1 cellular context compared by ENCODE assay signal in the genomic region with DNA sequence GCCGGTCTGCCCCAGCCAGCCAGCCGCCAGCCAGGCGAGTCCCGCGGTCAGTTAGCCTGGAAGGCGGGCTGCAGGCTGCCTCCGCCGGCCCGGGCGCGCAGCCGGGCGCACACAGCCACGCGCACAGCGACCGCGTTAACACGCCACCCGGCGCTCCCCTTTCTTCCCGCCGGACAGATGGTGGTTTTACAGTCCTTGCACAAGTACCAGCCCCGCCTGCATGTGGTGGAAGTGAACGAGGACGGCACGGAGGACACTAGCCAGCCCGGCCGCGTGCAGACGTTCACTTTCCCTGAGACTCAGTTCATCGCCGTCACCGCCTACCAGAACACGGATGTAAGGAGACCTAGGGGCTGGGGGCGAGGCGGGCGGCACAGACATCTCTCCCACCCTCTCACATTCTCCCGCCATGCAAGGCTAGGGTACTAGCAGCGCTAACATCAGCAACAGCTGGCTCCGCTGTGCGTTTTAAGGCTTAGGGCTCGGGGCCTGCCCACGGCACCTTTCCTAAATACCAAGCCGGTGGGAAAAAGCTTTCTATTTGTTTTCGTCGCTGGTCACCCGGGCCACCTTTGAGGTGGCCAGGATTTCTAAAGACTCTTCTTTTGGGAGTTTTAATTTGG.
TF ChIP-seq lines count a peak whose summit lies in the region.

No MANE protein-coding gene starts in this region.

TF ChIP-seq in HepG2, 621 proteins besides CTCF, POLR2A, EP300 and RAD21 (continued from another document and continues in another):
- TF ChIP-seq, protein P1, sequence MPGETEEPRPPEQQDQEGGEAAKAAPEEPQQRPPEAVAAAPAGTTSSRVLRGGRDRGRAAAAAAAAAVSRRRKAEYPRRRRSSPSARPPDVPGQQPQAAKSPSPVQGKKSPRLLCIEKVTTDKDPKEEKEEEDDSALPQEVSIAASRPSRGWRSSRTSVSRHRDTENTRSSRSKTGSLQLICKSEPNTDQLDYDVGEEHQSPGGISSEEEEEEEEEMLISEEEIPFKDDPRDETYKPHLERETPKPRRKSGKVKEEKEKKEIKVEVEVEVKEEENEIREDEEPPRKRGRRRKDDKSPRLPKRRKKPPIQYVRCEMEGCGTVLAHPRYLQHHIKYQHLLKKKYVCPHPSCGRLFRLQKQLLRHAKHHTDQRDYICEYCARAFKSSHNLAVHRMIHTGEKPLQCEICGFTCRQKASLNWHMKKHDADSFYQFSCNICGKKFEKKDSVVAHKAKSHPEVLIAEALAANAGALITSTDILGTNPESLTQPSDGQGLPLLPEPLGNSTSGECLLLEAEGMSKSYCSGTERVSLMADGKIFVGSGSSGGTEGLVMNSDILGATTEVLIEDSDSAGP (CRISPR knock-in tag; IDR thresholded peaks at IDR 0.05; ENCODE audit: borderline replicate concordance), result peak; percentile 48; the same call in 1 of the 2 replicates
- TF ChIP-seq, protein P2, sequence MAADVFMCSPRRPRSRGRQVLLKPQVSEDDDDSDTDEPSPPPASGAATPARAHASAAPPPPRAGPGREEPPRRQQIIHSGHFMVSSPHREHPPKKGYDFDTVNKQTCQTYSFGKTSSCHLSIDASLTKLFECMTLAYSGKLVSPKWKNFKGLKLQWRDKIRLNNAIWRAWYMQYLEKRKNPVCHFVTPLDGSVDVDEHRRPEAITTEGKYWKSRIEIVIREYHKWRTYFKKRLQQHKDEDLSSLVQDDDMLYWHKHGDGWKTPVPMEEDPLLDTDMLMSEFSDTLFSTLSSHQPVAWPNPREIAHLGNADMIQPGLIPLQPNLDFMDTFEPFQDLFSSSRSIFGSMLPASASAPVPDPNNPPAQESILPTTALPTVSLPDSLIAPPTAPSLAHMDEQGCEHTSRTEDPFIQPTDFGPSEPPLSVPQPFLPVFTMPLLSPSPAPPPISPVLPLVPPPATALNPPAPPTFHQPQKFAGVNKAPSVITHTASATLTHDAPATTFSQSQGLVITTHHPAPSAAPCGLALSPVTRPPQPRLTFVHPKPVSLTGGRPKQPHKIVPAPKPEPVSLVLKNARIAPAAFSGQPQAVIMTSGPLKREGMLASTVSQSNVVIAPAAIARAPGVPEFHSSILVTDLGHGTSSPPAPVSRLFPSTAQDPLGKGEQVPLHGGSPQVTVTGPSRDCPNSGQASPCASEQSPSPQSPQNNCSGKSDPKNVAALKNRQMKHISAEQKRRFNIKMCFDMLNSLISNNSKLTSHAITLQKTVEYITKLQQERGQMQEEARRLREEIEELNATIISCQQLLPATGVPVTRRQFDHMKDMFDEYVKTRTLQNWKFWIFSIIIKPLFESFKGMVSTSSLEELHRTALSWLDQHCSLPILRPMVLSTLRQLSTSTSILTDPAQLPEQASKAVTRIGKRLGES (CRISPR knock-in tag; IDR thresholded peaks at IDR 0.05; ENCODE audit: borderline replicate concordance), result no peak
- TF ChIP-seq HOXA3 (CRISPR knock-in tag; IDR thresholded peaks at IDR 0.05), result no peak
- no peak for TF ChIP-seq ZNF282 (IDR thresholded peaks at IDR 0.05; ENCODE audit: partially characterized antibody)
- TF ChIP-seq ZNF776 (CRISPR knock-in tag; IDR thresholded peaks at IDR 0.05), result peak; percentile 63; the same call in 1 of the 2 replicates
- no peak for TF ChIP-seq POLR2AphosphoS5 (IDR thresholded peaks at IDR 0.05; ENCODE audit: low read depth, low read length)
- TF ChIP-seq, protein P3, sequence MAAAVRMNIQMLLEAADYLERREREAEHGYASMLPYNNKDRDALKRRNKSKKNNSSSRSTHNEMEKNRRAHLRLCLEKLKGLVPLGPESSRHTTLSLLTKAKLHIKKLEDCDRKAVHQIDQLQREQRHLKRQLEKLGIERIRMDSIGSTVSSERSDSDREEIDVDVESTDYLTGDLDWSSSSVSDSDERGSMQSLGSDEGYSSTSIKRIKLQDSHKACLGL (CRISPR knock-in tag; IDR thresholded peaks at IDR 0.05), result peak; percentile 71
- TF ChIP-seq POLR2G (IDR thresholded peaks at IDR 0.05; ENCODE audit: low read depth, low read length), result no peak
- TF ChIP-seq SP5 (CRISPR knock-in tag; IDR thresholded peaks at IDR 0.05; ENCODE audit: borderline replicate concordance, low read depth), result no peak
- TF ChIP-seq ZNF296 (CRISPR knock-in tag; conservative IDR thresholded peaks at IDR 0.05), result no peak
- TF ChIP-seq, protein P4, sequence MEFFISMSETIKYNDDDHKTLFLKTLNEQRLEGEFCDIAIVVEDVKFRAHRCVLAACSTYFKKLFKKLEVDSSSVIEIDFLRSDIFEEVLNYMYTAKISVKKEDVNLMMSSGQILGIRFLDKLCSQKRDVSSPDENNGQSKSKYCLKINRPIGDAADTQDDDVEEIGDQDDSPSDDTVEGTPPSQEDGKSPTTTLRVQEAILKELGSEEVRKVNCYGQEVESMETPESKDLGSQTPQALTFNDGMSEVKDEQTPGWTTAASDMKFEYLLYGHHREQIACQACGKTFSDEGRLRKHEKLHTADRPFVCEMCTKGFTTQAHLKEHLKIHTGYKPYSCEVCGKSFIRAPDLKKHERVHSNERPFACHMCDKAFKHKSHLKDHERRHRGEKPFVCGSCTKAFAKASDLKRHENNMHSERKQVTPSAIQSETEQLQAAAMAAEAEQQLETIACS (CRISPR knock-in tag; IDR thresholded peaks at IDR 0.05), result peak; percentile 38; the same call in 1 of the 2 replicates
- TF ChIP-seq KAT8 (CRISPR knock-in tag; IDR thresholded peaks at IDR 0.05), result no peak
- no peak for TF ChIP-seq AGO1 (IDR thresholded peaks at IDR 0.05; ENCODE audit: low read depth, low read length, poor library complexity, severe bottlenecking)
- no peak for TF ChIP-seq RBM22 (optimal IDR thresholded peaks at IDR 0.05; ENCODE audit: low read length)
- TF ChIP-seq, protein P5, sequence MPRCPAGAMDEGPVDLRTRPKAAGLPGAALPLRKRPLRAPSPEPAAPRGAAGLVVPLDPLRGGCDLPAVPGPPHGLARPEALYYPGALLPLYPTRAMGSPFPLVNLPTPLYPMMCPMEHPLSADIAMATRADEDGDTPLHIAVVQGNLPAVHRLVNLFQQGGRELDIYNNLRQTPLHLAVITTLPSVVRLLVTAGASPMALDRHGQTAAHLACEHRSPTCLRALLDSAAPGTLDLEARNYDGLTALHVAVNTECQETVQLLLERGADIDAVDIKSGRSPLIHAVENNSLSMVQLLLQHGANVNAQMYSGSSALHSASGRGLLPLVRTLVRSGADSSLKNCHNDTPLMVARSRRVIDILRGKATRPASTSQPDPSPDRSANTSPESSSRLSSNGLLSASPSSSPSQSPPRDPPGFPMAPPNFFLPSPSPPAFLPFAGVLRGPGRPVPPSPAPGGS (CRISPR knock-in tag; IDR thresholded peaks at IDR 0.05), result peak; percentile 81; the same call in 1 of the 2 replicates
- no peak for TF ChIP-seq FOXC1 (CRISPR knock-in tag; IDR thresholded peaks at IDR 0.05; ENCODE audit: borderline replicate concordance)
- 0 out of 2 replicates have a peak, but pooled peaks have one; percentile 29 for TF ChIP-seq SRY (CRISPR knock-in tag; IDR thresholded peaks at IDR 0.05)
- TF ChIP-seq, protein P6, sequence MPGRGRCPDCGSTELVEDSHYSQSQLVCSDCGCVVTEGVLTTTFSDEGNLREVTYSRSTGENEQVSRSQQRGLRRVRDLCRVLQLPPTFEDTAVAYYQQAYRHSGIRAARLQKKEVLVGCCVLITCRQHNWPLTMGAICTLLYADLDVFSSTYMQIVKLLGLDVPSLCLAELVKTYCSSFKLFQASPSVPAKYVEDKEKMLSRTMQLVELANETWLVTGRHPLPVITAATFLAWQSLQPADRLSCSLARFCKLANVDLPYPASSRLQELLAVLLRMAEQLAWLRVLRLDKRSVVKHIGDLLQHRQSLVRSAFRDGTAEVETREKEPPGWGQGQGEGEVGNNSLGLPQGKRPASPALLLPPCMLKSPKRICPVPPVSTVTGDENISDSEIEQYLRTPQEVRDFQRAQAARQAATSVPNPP (CRISPR knock-in tag; IDR thresholded peaks at IDR 0.05), result 0 out of 2 replicates have a peak, but pooled peaks have one; percentile 40
- TF ChIP-seq TAF1 (CRISPR knock-in tag; IDR thresholded peaks at IDR 0.05), result no peak
- TF ChIP-seq RCOR2 (CRISPR knock-in tag; IDR thresholded peaks at IDR 0.05), result no peak
- TF ChIP-seq ZNF589 (CRISPR knock-in tag; conservative IDR thresholded peaks at IDR 0.05), result no peak
- TF ChIP-seq EEA1 (CRISPR knock-in tag; IDR thresholded peaks at IDR 0.05; ENCODE audit: borderline replicate concordance), result 0 out of 2 replicates have a peak, but pooled peaks have one; percentile 45
- no peak for TF ChIP-seq ZBTB21 (CRISPR knock-in tag; IDR thresholded peaks at IDR 0.05)
- no peak for TF ChIP-seq KLF15 (CRISPR knock-in tag; IDR thresholded peaks at IDR 0.05; ENCODE audit: borderline replicate concordance)
- no peak for TF ChIP-seq FOXA1 (IDR thresholded peaks at IDR 0.05)
- TF ChIP-seq FOXA1 (CRISPR knock-in tag; IDR thresholded peaks at IDR 0.05), result no peak
- no peak for TF ChIP-seq ZNF674 (CRISPR knock-in tag; IDR thresholded peaks at IDR 0.05; ENCODE audit: low read depth)
- TF ChIP-seq, protein P7, sequence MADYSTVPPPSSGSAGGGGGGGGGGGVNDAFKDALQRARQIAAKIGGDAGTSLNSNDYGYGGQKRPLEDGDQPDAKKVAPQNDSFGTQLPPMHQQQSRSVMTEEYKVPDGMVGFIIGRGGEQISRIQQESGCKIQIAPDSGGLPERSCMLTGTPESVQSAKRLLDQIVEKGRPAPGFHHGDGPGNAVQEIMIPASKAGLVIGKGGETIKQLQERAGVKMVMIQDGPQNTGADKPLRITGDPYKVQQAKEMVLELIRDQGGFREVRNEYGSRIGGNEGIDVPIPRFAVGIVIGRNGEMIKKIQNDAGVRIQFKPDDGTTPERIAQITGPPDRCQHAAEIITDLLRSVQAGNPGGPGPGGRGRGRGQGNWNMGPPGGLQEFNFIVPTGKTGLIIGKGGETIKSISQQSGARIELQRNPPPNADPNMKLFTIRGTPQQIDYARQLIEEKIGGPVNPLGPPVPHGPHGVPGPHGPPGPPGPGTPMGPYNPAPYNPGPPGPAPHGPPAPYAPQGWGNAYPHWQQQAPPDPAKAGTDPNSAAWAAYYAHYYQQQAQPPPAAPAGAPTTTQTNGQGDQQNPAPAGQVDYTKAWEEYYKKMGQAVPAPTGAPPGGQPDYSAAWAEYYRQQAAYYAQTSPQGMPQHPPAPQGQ (CRISPR knock-in tag; IDR thresholded peaks at IDR 0.05; ENCODE audit: borderline replicate concordance), result no peak
- TF ChIP-seq ZFP36L2 (CRISPR knock-in tag; IDR thresholded peaks at IDR 0.05), result no peak
- TF ChIP-seq, protein P8, sequence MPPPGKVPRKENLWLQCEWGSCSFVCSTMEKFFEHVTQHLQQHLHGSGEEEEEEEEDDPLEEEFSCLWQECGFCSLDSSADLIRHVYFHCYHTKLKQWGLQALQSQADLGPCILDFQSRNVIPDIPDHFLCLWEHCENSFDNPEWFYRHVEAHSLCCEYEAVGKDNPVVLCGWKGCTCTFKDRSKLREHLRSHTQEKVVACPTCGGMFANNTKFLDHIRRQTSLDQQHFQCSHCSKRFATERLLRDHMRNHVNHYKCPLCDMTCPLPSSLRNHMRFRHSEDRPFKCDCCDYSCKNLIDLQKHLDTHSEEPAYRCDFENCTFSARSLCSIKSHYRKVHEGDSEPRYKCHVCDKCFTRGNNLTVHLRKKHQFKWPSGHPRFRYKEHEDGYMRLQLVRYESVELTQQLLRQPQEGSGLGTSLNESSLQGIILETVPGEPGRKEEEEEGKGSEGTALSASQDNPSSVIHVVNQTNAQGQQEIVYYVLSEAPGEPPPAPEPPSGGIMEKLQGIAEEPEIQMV (CRISPR knock-in tag; IDR thresholded peaks at IDR 0.05; ENCODE audit: low read depth), result no peak
- no peak for TF ChIP-seq FOXA3 (CRISPR knock-in tag; IDR thresholded peaks at IDR 0.05)
- TF ChIP-seq ZNF792 (CRISPR knock-in tag; IDR thresholded peaks at IDR 0.05), result no peak
- TF ChIP-seq MYNN (CRISPR knock-in tag; IDR thresholded peaks at IDR 0.05; ENCODE audit: low read depth), result no peak
- no peak for TF ChIP-seq JUNB (CRISPR knock-in tag; IDR thresholded peaks at IDR 0.05; ENCODE audit: borderline replicate concordance)
- no peak for TF ChIP-seq KLF16 (CRISPR knock-in tag; IDR thresholded peaks at IDR 0.05)
- TF ChIP-seq ZSCAN20 (CRISPR knock-in tag; IDR thresholded peaks at IDR 0.05; ENCODE audit: borderline replicate concordance), result no peak
- no peak for TF ChIP-seq CBFB (CRISPR knock-in tag; IDR thresholded peaks at IDR 0.05)
- TF ChIP-seq, protein P9, sequence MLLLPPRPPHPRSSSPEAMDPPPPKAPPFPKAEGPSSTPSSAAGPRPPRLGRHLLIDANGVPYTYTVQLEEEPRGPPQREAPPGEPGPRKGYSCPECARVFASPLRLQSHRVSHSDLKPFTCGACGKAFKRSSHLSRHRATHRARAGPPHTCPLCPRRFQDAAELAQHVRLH (CRISPR knock-in tag; IDR thresholded peaks at IDR 0.05; ENCODE audit: borderline replicate concordance, low read depth), result no peak
- TF ChIP-seq, protein P10, sequence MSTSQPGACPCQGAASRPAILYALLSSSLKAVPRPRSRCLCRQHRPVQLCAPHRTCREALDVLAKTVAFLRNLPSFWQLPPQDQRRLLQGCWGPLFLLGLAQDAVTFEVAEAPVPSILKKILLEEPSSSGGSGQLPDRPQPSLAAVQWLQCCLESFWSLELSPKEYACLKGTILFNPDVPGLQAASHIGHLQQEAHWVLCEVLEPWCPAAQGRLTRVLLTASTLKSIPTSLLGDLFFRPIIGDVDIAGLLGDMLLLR (CRISPR knock-in tag; IDR thresholded peaks at IDR 0.05), result peak; percentile 70; the same call in 1 of the 2 replicates
- TF ChIP-seq KLF12 (CRISPR knock-in tag; IDR thresholded peaks at IDR 0.05; ENCODE audit: borderline replicate concordance), result no peak
- 0 out of 2 replicates have a peak, but pooled peaks have one; percentile 43 for TF ChIP-seq SPEN (CRISPR knock-in tag; IDR thresholded peaks at IDR 0.05; ENCODE audit: low read depth)
- TF ChIP-seq, protein P11, sequence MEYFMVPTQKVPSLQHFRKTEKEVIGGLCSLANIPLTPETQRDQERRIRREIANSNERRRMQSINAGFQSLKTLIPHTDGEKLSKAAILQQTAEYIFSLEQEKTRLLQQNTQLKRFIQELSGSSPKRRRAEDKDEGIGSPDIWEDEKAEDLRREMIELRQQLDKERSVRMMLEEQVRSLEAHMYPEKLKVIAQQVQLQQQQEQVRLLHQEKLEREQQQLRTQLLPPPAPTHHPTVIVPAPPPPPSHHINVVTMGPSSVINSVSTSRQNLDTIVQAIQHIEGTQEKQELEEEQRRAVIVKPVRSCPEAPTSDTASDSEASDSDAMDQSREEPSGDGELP (IDR thresholded peaks at IDR 0.05; ENCODE audit: borderline replicate concordance, low read depth), result no peak
- TF ChIP-seq ZFP90 (CRISPR knock-in tag; IDR thresholded peaks at IDR 0.05; ENCODE audit: borderline replicate concordance), result no peak
